ENCODE assay signal across 8 cellular contexts in genomic region chr2:238945433-238946150, GRCh38.
DNase-seq lines count a peak whose midpoint lies in the region; ATAC-seq and TF ChIP-seq lines count a peak whose summit lies in the region.

No MANE protein-coding gene starts in this region.

- H3K9me3 Mint-ChIP-seq in activated naive CD4-positive, alpha-beta T cell treated with anti-CD3 and anti-CD28 coated beads, Interleukin-2, amount 10 ng/mL, durations not matched to agents 7 days and 5 days, result no peaks in the 10 kb centered on the region

- intact Hi-C loops in prostate gland (cut with DNase I), result loop anchor here (5.0 to 10.0 kb wide), 2 partner anchors 98 to 161 kb away; partner anchors contain the start of gene TWIST2

- no peak overlapping the region for H3K4me3 Mint-ChIP-seq in activated naive CD4-positive, alpha-beta T cell treated with anti-CD3 and anti-CD28 coated beads, Interleukin-2, amount 10 ng/mL, durations not matched to agents 7 days and 5 days

- TF ChIP-seq CTCF in gastroesophageal sphincter (IDR thresholded peaks at IDR 0.05) (peak in 3 of 4 experiments; percentile 71 to 88 (median 83)), prostate gland (IDR thresholded peaks at IDR 0.05) (peak; percentile 38 to 64 (median 50))

- H3K36me3 ChIP-seq in SJSA1 (no peaks in the 10 kb centered on the region), gastroesophageal sphincter (no peaks in the 10 kb centered on the region), prostate gland (no peaks in the 10 kb centered on the region)

- H3K4me3 ChIP-seq in SJSA1 (no peak overlapping the region), gastroesophageal sphincter (no peak overlapping the region), prostate gland (no peak overlapping the region)

- peak; percentile 30 for DNase-seq in activated naive CD4-positive, alpha-beta T cell treated with anti-CD3 and anti-CD28 coated beads, Interleukin-2, amount 10 ng/mL, durations not matched to agents 7 days and 5 days
- DNase-seq in activated naive CD4-positive, alpha-beta T cell treated with anti-CD3 and anti-CD28 coated beads, Interleukin-2, amount 50 U/mL, for 16 hours, result no peak
- peak; percentile 48 to 61 for DNase-seq in SJSA1 (ENCODE audit: low read depth in 1 of 2, low spot score in 2 of 2)
- DNase-seq in prostate gland (ENCODE audit: low spot score), result no peak
- DNase-seq in stimulated activated naive CD4-positive, alpha-beta T cell (lab: John Stamatoyannopoulos, UW), result no peak
- DNase-seq in pons (ENCODE audit: low spot score), result no peak

- CTCF ChIA-PET in activated naive CD4-positive, alpha-beta T cell treated with anti-CD3 and anti-CD28 coated beads, Interleukin-2, amount 10 ng/mL, durations not matched to agents 7 days and 5 days (lab: Charles Lee), result interaction anchor here (0.7 to 1.1 kb wide), 2 partner anchors 160 to 432 kb away, joined by 3 read pairs; no protein-coding TSS in a partner anchor

- ATAC-seq in gastroesophageal sphincter (peak; percentile 82), GM18519 (IDR thresholded peaks at IDR 0.05; ENCODE audit: low FRiP score, unreplicated experiment) (no peak)

- H3K9me3 ChIP-seq in SJSA1 (replicated peaks) (no peaks in the 10 kb centered on the region), gastroesophageal sphincter (no peaks in the 10 kb centered on the region), prostate gland (no peaks in the 10 kb centered on the region)

- no peaks in the 10 kb centered on the region for H3K36me3 Mint-ChIP-seq in activated naive CD4-positive, alpha-beta T cell treated with anti-CD3 and anti-CD28 coated beads, Interleukin-2, amount 10 ng/mL, durations not matched to agents 7 days and 5 days

- H3K27ac Mint-ChIP-seq in activated naive CD4-positive, alpha-beta T cell treated with anti-CD3 and anti-CD28 coated beads, Interleukin-2, amount 10 ng/mL, durations not matched to agents 7 days and 5 days, result no peak overlapping the region

- H3K4me1 ChIP-seq in SJSA1 (replicated peaks) (peaks cover 25% of the 10 kb centered on the region), gastroesophageal sphincter (peaks cover 0 to 11% (median 0%) of the 10 kb centered on the region in 3 donors), prostate gland (replicated peaks) (no peaks in the 10 kb centered on the region)

- WGBS in gastroesophageal sphincter (ENCODE audit: low coverage in 1 of 2), 2 donors, result 27 to 29% methylated on average over 2 to 3 of the region's 5 CpGs
- WGBS in prostate gland, result 61% methylated on average over 5 of the region's 5 CpGs

- peaks cover 15% of the 10 kb centered on the region for H3K4me1 Mint-ChIP-seq in activated naive CD4-positive, alpha-beta T cell treated with anti-CD3 and anti-CD28 coated beads, Interleukin-2, amount 10 ng/mL, durations not matched to agents 7 days and 5 days

- H3K27me3 Mint-ChIP-seq in activated naive CD4-positive, alpha-beta T cell treated with anti-CD3 and anti-CD28 coated beads, Interleukin-2, amount 10 ng/mL, durations not matched to agents 7 days and 5 days, result peaks cover 19% of the 10 kb centered on the region

- H3K27ac ChIP-seq in SJSA1 (no peak overlapping the region), gastroesophageal sphincter (no peak overlapping the region), prostate gland (no peak overlapping the region)

- no peak for TF ChIP-seq POLR2A in gastroesophageal sphincter (IDR thresholded peaks at IDR 0.05)
- no peak for TF ChIP-seq POLR2A in prostate gland (IDR thresholded peaks at IDR 0.05)

- no peak for TF ChIP-seq EP300 in gastroesophageal sphincter (IDR thresholded peaks at IDR 0.05)

- H3K27me3 ChIP-seq in SJSA1 (replicated peaks) (no peaks in the 10 kb centered on the region), gastroesophageal sphincter (peaks cover 5% of the 10 kb centered on the region), prostate gland (replicated peaks; ENCODE audit: insufficient read depth) (no peaks in the 10 kb centered on the region)

Comparison
In these comparisons a context has a peak if more than half of its experiments do, and no peak if none do; other contexts are left out.
1. DNase-seq: peak in activated naive CD4-positive, alpha-beta T cell treated with anti-CD3 and anti-CD28 coated beads, Interleukin-2, amount 10 ng/mL, durations not matched to agents 7 days and 5 days (single experiment) and SJSA1 (2 of 2); none in activated naive CD4-positive, alpha-beta T cell treated with anti-CD3 and anti-CD28 coated beads, Interleukin-2, amount 50 U/mL, for 16 hours (single experiment), prostate gland (single experiment), stimulated activated naive CD4-positive, alpha-beta T cell (0 of 6) and pons (single experiment).